Comparison of ENCODE assay signal across 1 cellular context in genomic region chr18:33034212-33034611, GRCh38.
TF ChIP-seq lines count a peak whose summit lies in the region.

No MANE protein-coding gene starts in this region.

TF ChIP-seq in HEK293, 187 proteins besides CTCF, POLR2A, EP300 and RAD21 (continued from another document and continues in another):
- TF ChIP-seq, protein P1, sequence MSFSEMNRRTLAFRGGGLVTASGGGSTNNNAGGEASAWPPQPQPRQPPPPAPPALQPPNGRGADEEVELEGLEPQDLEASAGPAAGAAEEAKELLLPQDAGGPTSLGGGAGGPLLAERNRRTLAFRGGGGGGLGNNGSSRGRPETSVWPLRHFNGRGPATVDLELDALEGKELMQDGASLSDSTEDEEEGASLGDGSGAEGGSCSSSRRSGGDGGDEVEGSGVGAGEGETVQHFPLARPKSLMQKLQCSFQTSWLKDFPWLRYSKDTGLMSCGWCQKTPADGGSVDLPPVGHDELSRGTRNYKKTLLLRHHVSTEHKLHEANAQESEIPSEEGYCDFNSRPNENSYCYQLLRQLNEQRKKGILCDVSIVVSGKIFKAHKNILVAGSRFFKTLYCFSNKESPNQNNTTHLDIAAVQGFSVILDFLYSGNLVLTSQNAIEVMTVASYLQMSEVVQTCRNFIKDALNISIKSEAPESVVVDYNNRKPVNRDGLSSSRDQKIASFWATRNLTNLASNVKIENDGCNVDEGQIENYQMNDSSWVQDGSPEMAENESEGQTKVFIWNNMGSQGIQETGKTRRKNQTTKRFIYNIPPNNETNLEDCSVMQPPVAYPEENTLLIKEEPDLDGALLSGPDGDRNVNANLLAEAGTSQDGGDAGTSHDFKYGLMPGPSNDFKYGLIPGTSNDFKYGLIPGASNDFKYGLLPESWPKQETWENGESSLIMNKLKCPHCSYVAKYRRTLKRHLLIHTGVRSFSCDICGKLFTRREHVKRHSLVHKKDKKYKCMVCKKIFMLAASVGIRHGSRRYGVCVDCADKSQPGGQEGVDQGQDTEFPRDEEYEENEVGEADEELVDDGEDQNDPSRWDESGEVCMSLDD (tag by site-specific recombination; IDR thresholded peaks at IDR 0.05): no peak
- TF ChIP-seq ZNF785 (tag by site-specific recombination; IDR thresholded peaks at IDR 0.05): no peak
- TF ChIP-seq ZNF391 (tag by site-specific recombination; IDR thresholded peaks at IDR 0.05; ENCODE audit: borderline replicate concordance, low read depth): no peak
- no peak for TF ChIP-seq ZNF792 (tag by site-specific recombination; IDR thresholded peaks at IDR 0.05)
- TF ChIP-seq KLF9 (tag by site-specific recombination; IDR thresholded peaks at IDR 0.05; ENCODE audit: low read depth): no peak
- TF ChIP-seq ZFP3 (tag by site-specific recombination; IDR thresholded peaks at IDR 0.05; ENCODE audit: low read depth): no peak
- TF ChIP-seq ZSCAN5A (tag by site-specific recombination; IDR thresholded peaks at IDR 0.05): no peak
- peak; percentile 42; the same call in 1 of the 2 replicates for TF ChIP-seq FEZF1 (tag by site-specific recombination; IDR thresholded peaks at IDR 0.05)
- TF ChIP-seq ZNF837 (tag by site-specific recombination; IDR thresholded peaks at IDR 0.05): no peak
- no peak for TF ChIP-seq ZNF514 (tag by site-specific recombination; IDR thresholded peaks at IDR 0.05)
- no peak for TF ChIP-seq ZNF585B (tag by site-specific recombination; IDR thresholded peaks at IDR 0.05)
- no peak for TF ChIP-seq ZNF221 (tag by site-specific recombination; IDR thresholded peaks at IDR 0.05; ENCODE audit: borderline replicate concordance)
- TF ChIP-seq ZNF155 (tag by site-specific recombination; IDR thresholded peaks at IDR 0.05): no peak
- TF ChIP-seq ZNF510 (tag by site-specific recombination; IDR thresholded peaks at IDR 0.05; ENCODE audit: insufficient replicate concordance): no peak
- TF ChIP-seq ZNF366 (tag by site-specific recombination; conservative IDR thresholded peaks at IDR 0.05): no peak
- no peak for TF ChIP-seq ZNF138 (tag by site-specific recombination; IDR thresholded peaks at IDR 0.05; ENCODE audit: borderline replicate concordance)
- TF ChIP-seq ZXDB (tag by site-specific recombination; IDR thresholded peaks at IDR 0.05): no peak
- TF ChIP-seq, protein P2, sequence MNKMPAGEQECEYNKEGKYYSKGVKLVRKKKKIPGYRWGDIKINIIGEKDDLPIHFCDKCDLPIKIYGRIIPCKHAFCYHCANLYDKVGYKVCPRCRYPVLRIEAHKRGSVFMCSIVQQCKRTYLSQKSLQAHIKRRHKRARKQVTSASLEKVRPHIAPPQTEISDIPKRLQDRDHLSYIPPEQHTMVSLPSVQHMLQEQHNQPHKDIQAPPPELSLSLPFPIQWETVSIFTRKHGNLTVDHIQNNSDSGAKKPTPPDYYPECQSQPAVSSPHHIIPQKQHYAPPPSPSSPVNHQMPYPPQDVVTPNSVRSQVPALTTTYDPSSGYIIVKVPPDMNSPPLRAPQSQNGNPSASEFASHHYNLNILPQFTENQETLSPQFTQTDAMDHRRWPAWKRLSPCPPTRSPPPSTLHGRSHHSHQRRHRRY (tag by site-specific recombination; IDR thresholded peaks at IDR 0.05): no peak
- no peak for TF ChIP-seq ZNF623 (tag by site-specific recombination; IDR thresholded peaks at IDR 0.05)
- TF ChIP-seq ZNF843 (tag by site-specific recombination; IDR thresholded peaks at IDR 0.05): 0 out of 2 replicates have a peak, but pooled peaks have one; percentile 11
- TF ChIP-seq, protein P3, sequence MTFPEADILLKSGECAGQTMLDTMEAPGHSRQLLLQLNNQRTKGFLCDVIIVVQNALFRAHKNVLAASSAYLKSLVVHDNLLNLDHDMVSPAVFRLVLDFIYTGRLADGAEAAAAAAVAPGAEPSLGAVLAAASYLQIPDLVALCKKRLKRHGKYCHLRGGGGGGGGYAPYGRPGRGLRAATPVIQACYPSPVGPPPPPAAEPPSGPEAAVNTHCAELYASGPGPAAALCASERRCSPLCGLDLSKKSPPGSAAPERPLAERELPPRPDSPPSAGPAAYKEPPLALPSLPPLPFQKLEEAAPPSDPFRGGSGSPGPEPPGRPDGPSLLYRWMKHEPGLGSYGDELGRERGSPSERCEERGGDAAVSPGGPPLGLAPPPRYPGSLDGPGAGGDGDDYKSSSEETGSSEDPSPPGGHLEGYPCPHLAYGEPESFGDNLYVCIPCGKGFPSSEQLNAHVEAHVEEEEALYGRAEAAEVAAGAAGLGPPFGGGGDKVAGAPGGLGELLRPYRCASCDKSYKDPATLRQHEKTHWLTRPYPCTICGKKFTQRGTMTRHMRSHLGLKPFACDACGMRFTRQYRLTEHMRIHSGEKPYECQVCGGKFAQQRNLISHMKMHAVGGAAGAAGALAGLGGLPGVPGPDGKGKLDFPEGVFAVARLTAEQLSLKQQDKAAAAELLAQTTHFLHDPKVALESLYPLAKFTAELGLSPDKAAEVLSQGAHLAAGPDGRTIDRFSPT (tag by site-specific recombination; IDR thresholded peaks at IDR 0.05): no peak
- no peak for TF ChIP-seq BCL11B (tag by site-specific recombination; IDR thresholded peaks at IDR 0.05; ENCODE audit: low read depth)
- TF ChIP-seq BCL11A (tag by site-specific recombination; IDR thresholded peaks at IDR 0.05; ENCODE audit: low read depth): no peak
- TF ChIP-seq TRIM28 (IDR thresholded peaks at IDR 0.05; ENCODE audit: borderline replicate concordance, low read length): no peak; the same call in 1 of the 2 replicates
- TF ChIP-seq ZNF658 (tag by site-specific recombination; IDR thresholded peaks at IDR 0.05): no peak
- no peak for TF ChIP-seq RBAK (tag by site-specific recombination; IDR thresholded peaks at IDR 0.05)
- no peak for TF ChIP-seq SP3 (tag by site-specific recombination; IDR thresholded peaks at IDR 0.05)
- TF ChIP-seq, protein P4, sequence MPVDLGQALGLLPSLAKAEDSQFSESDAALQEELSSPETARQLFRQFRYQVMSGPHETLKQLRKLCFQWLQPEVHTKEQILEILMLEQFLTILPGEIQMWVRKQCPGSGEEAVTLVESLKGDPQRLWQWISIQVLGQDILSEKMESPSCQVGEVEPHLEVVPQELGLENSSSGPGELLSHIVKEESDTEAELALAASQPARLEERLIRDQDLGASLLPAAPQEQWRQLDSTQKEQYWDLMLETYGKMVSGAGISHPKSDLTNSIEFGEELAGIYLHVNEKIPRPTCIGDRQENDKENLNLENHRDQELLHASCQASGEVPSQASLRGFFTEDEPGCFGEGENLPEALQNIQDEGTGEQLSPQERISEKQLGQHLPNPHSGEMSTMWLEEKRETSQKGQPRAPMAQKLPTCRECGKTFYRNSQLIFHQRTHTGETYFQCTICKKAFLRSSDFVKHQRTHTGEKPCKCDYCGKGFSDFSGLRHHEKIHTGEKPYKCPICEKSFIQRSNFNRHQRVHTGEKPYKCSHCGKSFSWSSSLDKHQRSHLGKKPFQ (tag by site-specific recombination; IDR thresholded peaks at IDR 0.05): no peak
- TF ChIP-seq HOXC10 (CRISPR knock-in tag; IDR thresholded peaks at IDR 0.05): no peak
- no peak for TF ChIP-seq ZNF449 (tag by site-specific recombination; IDR thresholded peaks at IDR 0.05)
- TF ChIP-seq ZNF571 (tag by site-specific recombination; IDR thresholded peaks at IDR 0.05): no peak
- TF ChIP-seq ZNF324 (tag by site-specific recombination; IDR thresholded peaks at IDR 0.05): no peak
- TF ChIP-seq ZNF777 (tag by site-specific recombination; IDR thresholded peaks at IDR 0.05; ENCODE audit: borderline replicate concordance): no peak
- TF ChIP-seq, protein P5, sequence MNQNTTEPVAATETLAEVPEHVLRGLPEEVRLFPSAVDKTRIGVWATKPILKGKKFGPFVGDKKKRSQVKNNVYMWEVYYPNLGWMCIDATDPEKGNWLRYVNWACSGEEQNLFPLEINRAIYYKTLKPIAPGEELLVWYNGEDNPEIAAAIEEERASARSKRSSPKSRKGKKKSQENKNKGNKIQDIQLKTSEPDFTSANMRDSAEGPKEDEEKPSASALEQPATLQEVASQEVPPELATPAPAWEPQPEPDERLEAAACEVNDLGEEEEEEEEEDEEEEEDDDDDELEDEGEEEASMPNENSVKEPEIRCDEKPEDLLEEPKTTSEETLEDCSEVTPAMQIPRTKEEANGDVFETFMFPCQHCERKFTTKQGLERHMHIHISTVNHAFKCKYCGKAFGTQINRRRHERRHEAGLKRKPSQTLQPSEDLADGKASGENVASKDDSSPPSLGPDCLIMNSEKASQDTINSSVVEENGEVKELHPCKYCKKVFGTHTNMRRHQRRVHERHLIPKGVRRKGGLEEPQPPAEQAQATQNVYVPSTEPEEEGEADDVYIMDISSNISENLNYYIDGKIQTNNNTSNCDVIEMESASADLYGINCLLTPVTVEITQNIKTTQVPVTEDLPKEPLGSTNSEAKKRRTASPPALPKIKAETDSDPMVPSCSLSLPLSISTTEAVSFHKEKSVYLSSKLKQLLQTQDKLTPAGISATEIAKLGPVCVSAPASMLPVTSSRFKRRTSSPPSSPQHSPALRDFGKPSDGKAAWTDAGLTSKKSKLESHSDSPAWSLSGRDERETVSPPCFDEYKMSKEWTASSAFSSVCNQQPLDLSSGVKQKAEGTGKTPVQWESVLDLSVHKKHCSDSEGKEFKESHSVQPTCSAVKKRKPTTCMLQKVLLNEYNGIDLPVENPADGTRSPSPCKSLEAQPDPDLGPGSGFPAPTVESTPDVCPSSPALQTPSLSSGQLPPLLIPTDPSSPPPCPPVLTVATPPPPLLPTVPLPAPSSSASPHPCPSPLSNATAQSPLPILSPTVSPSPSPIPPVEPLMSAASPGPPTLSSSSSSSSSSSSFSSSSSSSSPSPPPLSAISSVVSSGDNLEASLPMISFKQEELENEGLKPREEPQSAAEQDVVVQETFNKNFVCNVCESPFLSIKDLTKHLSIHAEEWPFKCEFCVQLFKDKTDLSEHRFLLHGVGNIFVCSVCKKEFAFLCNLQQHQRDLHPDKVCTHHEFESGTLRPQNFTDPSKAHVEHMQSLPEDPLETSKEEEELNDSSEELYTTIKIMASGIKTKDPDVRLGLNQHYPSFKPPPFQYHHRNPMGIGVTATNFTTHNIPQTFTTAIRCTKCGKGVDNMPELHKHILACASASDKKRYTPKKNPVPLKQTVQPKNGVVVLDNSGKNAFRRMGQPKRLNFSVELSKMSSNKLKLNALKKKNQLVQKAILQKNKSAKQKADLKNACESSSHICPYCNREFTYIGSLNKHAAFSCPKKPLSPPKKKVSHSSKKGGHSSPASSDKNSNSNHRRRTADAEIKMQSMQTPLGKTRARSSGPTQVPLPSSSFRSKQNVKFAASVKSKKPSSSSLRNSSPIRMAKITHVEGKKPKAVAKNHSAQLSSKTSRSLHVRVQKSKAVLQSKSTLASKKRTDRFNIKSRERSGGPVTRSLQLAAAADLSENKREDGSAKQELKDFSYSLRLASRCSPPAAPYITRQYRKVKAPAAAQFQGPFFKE (tag by site-specific recombination; IDR thresholded peaks at IDR 0.05; ENCODE audit: borderline replicate concordance): no peak
- no peak for TF ChIP-seq ZNF670 (tag by site-specific recombination; IDR thresholded peaks at IDR 0.05; ENCODE audit: low read depth)
- TF ChIP-seq ZNF202 (tag by site-specific recombination; IDR thresholded peaks at IDR 0.05; ENCODE audit: borderline replicate concordance): no peak
- TF ChIP-seq ZBTB20 (tag by site-specific recombination; IDR thresholded peaks at IDR 0.05): no peak
- no peak for TF ChIP-seq ZNF768 (tag by site-specific recombination; IDR thresholded peaks at IDR 0.05)
- peak; percentile 76 for TF ChIP-seq WT1 (tag by site-specific recombination; IDR thresholded peaks at IDR 0.05)
- no peak for TF ChIP-seq ZNF335 (tag by site-specific recombination; conservative IDR thresholded peaks at IDR 0.05)
- TF ChIP-seq ZSCAN30 (tag by site-specific recombination; IDR thresholded peaks at IDR 0.05): 0 out of 2 replicates have a peak, but pooled peaks have one; percentile 25
- TF ChIP-seq PRDM6 (tag by site-specific recombination; IDR thresholded peaks at IDR 0.05): 0 out of 2 replicates have a peak, but pooled peaks have one; percentile 12
- TF ChIP-seq TCF7L2 (IDR thresholded peaks at IDR 0.05; ENCODE audit: borderline replicate concordance, low read depth, low read length): peak; percentile 36; the same call in 1 of the 2 replicates
- no peak for TF ChIP-seq ZNF239 (tag by site-specific recombination; IDR thresholded peaks at IDR 0.05)
